Comparison of ENCODE assay signal across 8 cellular contexts in the genomic region with DNA sequence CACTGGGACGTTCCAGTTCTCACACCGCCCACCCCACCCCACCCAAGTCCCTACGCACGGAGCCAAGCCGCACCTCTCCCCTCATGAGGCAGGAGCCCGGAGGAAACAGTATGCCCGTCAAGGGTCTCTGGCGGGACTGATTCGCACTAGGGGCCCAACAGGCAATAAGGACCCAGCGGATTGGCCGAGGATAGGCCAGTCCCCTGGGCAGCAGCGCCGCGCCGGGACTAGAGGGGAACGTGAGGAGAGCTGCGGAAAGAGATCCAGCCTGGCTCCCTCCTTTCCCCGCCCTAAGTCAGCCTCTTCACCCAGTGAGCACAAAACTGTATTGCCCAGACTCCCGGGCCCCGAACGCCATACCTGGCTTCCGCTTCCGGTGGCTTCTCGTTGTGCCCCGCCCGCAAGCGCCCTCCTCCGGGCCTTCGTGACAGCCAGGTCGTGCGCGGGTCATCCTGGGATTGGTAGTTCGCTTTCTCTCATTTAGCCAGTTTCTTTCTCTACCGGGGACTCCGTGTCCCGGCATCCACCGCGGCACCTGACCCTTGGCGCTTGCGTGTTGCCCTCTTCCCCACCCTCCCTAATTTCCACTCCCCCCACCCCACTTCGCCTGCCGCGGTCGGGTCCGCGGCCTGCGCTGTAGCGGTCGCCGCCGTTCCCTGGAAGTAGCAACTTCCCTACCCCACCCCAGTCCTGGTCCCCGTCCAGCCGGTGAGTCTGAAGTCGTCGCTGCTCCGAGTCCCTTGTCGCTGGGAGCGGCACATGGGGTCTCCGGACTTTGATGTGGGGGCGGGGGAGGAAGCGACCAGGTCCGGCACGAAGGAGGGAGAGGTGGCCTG. TPM values are rescaled to one million over a fixed set of nuclear protein-coding genes. Genes with fewer than 3 reads are reported as not detected.
A peak's percentile ranks its signal among the peaks of the same experiment; 100 is the strongest.
DNase-seq lines count a peak whose midpoint lies in the region; ATAC-seq and TF ChIP-seq lines count a peak whose summit lies in the region.

A gene (plus strand): TSS at position 580 of the 836 bp plus-strand sequence. CDS start 752 bp downstream, outside the sequence.

- H4K20me1 ChIP-seq in osteoblast (ENCODE audit: insufficient read depth, low read length): peaks cover 11% of the 10 kb centered on the region

- DNase-seq in NCI-H1092 (lab: John Stamatoyannopoulos, UW) (peak; percentile 90), glomerular endothelial cell (ENCODE audit: extremely low read depth, low read depth, low spot score) (peak; percentile 75), osteoblast (ENCODE audit: insufficient read length, low spot score, missing footprints) (peak; percentile 99), thoracic aorta (ENCODE audit: low spot score) (peak; percentile 96)

- H3K4me3 ChIP-seq in GM08714 (ENCODE audit: low read length) (peak within 1 kb of the TSS; percentile 93), osteoblast (ENCODE audit: insufficient read depth, low read length) (peak within 1 kb of the TSS; percentile 84), thoracic aorta (peak within 1 kb of the TSS; percentile 98)

- H3K36me3 Mint-ChIP-seq in activated naive CD4-positive, alpha-beta T cell treated with anti-CD3 and anti-CD28 coated beads, Interleukin-2, amount 50 U/mL, for 24 hours: peaks cover 26% of the 10 kb centered on the region

- ATAC-seq in HG02588 (IDR thresholded peaks at IDR 0.05; ENCODE audit: unreplicated experiment) (peak; percentile 67), SK-N-SH treated with all-trans-retinoic acid at 6 μM for 48 hours (peak; percentile 86), thoracic aorta (ENCODE audit: insufficient number of reproducible peaks, low FRiP score, low read depth) (peak; percentile 84)

- H3K4me1 ChIP-seq in osteoblast (ENCODE audit: insufficient read depth, low read length): peaks cover 31% of the 10 kb centered on the region
- H3K4me1 ChIP-seq in thoracic aorta (ENCODE audit: control insufficient read depth in 1 of 2, low read depth in 2 of 2): peaks cover 19 to 56% of the 10 kb centered on the region in 2 donors

- peak within 1 kb of the TSS; percentile 92 for H2AFZ ChIP-seq in osteoblast (ENCODE audit: low read length)

- H3K27ac ChIP-seq in osteoblast (ENCODE audit: low read depth, low read length) (peak within 1 kb of the TSS; percentile 91), thoracic aorta (peak within 1 kb of the TSS; percentile 95 to 97)

- peaks cover 47% of the 10 kb centered on the region for H3K36me3 ChIP-seq in osteoblast (ENCODE audit: insufficient read depth, low read length)
- peaks cover 36% of the 10 kb centered on the region for H3K36me3 ChIP-seq in thoracic aorta

- H3K4me1 Mint-ChIP-seq in activated naive CD4-positive, alpha-beta T cell treated with anti-CD3 and anti-CD28 coated beads, Interleukin-2, amount 50 U/mL, for 24 hours: peaks cover 65% of the 10 kb centered on the region

- H3K79me2 ChIP-seq in osteoblast (ENCODE audit: insufficient read depth, low read length): peaks cover 59% of the 10 kb centered on the region

- H3K9me3 Mint-ChIP-seq in activated naive CD4-positive, alpha-beta T cell treated with anti-CD3 and anti-CD28 coated beads, Interleukin-2, amount 50 U/mL, for 24 hours: no peaks in the 10 kb centered on the region

- TF ChIP-seq CTCF in osteoblast (IDR thresholded peaks at IDR 0.05; ENCODE audit: extremely low read depth, low read depth, low read length) (no peak), thoracic aorta (IDR thresholded peaks at IDR 0.05) (no peak)

- H3K27me3 ChIP-seq in osteoblast (ENCODE audit: insufficient read depth, low read length) (no peaks in the 10 kb centered on the region), thoracic aorta (replicated peaks; ENCODE audit: insufficient read depth) (no peaks in the 10 kb centered on the region)

- no peaks in the 10 kb centered on the region for H3K27me3 Mint-ChIP-seq in activated naive CD4-positive, alpha-beta T cell treated with anti-CD3 and anti-CD28 coated beads, Interleukin-2, amount 50 U/mL, for 24 hours

- no peaks in the 10 kb centered on the region for H3K9me3 ChIP-seq in osteoblast (ENCODE audit: low read depth, low read length)
- no peaks in the 10 kb centered on the region for H3K9me3 ChIP-seq in thoracic aorta

- H3K4me2 ChIP-seq in osteoblast (ENCODE audit: insufficient read depth, low read length): peak within 1 kb of the TSS; percentile 99

- H3K27ac Mint-ChIP-seq in activated naive CD4-positive, alpha-beta T cell treated with anti-CD3 and anti-CD28 coated beads, Interleukin-2, amount 50 U/mL, for 24 hours: peak within 1 kb of the TSS; percentile 99

- H3K4me3 Mint-ChIP-seq in activated naive CD4-positive, alpha-beta T cell treated with anti-CD3 and anti-CD28 coated beads, Interleukin-2, amount 50 U/mL, for 24 hours: peak within 1 kb of the TSS; percentile 99

TF ChIP-seq in SK-N-SH treated with all-trans-retinoic acid at 6 μM for 48 hours, 23 proteins besides CTCF, POLR2A, EP300 and RAD21:
- TF ChIP-seq PPARA (CRISPR knock-in tag; IDR thresholded peaks at IDR 0.05; ENCODE audit: borderline replicate concordance): no peak
- TF ChIP-seq, protein P1, sequence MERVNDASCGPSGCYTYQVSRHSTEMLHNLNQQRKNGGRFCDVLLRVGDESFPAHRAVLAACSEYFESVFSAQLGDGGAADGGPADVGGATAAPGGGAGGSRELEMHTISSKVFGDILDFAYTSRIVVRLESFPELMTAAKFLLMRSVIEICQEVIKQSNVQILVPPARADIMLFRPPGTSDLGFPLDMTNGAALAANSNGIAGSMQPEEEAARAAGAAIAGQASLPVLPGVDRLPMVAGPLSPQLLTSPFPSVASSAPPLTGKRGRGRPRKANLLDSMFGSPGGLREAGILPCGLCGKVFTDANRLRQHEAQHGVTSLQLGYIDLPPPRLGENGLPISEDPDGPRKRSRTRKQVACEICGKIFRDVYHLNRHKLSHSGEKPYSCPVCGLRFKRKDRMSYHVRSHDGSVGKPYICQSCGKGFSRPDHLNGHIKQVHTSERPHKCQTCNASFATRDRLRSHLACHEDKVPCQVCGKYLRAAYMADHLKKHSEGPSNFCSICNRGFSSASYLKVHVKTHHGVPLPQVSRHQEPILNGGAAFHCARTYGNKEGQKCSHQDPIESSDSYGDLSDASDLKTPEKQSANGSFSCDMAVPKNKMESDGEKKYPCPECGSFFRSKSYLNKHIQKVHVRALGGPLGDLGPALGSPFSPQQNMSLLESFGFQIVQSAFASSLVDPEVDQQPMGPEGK (CRISPR knock-in tag; IDR thresholded peaks at IDR 0.05; ENCODE audit: borderline replicate concordance): peak; percentile 83

RNA-seq across cellular contexts. Expression of the gene that starts here (rescaled TPM):
- total RNA-seq in glomerular endothelial cell (292 and 314 TPM in 2 replicates), osteoblast (124 and 150 TPM in 2 replicates), thoracic aorta (100 to 1,000 TPM; 175 to 202 TPM)

Comparison
In these comparisons a context has a peak if more than half of its experiments do, and no peak if none do; other contexts are left out.
1. Peak in every context shown above with its lines: DNase-seq, ATAC-seq, H3K4me3 ChIP-seq and H3K27ac ChIP-seq.